Comparison of ENCODE assay signal across 1 cellular context in the genomic region with DNA sequence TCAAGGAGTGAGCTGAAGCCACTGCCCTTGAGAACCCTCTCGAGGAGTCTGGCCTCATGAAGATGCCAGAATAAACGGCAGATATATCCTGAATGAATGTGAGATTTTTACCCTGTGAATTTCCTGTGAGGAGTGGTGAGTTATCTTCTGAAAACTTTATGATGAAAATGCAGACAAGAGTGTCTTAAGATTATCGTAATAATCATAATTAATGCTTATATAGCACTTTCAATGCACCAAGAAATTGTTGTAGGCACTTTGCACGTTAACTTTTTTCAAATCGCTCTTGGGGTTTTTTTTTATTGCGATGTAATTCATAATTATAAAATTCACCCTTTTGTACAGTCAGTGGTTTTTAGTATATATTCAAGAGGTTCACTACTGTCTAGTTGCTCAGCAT.
TF ChIP-seq lines count a peak whose summit lies in the region.

No MANE protein-coding gene starts in this region.

TF ChIP-seq in IMR-90, 13 proteins besides CTCF, POLR2A, EP300 and RAD21:
- TF ChIP-seq MAFK (IDR thresholded peaks at IDR 0.05; ENCODE audit: low read depth, low read length), result peak; percentile 30
TF ChIP-seq in IMR-90: peak in this region for 1; not testable (repeated sequence) for 12.
